ENCODE assay signal across 8 cellular contexts in the genomic region with DNA sequence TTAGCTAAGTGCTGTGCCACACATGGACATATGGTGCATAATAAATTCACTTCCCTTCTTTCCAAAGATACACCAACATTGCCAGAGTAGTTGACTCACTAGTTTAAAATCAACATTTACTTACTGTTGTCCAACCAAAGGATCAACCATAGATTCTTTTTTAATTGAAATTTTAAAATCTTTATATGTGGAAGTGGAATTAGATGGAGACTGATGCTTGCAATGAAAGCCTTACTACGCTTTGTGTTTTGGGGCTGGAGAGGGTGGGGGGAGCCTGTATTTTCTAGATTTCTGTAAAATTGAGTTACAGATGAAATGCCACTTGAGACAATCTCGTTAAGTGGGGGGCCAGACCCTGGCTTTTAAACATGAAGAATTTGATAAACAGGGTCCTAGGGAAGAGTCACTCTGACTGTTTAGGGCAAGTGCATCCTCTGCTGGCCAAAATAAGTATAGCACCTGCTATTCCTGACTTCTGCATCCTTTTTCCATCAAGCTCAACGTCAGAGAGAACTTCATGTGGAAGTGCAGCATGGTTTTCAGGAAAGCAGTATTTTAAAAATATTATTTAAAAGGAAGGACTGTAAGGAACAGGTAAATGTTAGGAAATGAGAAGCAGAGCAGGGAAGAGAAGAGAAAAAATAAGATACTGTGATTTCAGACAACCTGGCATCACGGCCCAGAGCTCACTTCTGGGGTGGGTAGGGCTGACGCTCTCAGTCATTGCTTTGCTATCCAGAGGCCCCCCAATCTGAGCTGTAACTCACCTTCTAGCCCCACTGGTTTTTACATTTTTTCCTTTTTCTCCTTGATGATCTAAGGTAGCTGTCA.
DNase-seq lines count a peak whose midpoint lies in the region; ATAC-seq lines count a peak whose summit lies in the region.

No MANE protein-coding gene starts in this region.

- no peak overlapping the region for H4K91ac ChIP-seq in neuronal stem cell (ENCODE audit: low read depth, low read length, poor library complexity)

- H4K8ac ChIP-seq in neuronal stem cell (ENCODE audit: low read depth, low read length), result no peak overlapping the region

- H3K27me3 ChIP-seq in CD4-positive, CD25-positive, alpha-beta regulatory T cell (ENCODE audit: control insufficient read depth, insufficient read depth, low read length), result no peaks in the 10 kb centered on the region
- H3K27me3 ChIP-seq in HAP-1 (ENCODE audit: low read depth), result no peaks in the 10 kb centered on the region
- no peaks in the 10 kb centered on the region for H3K27me3 ChIP-seq in neuronal stem cell (ENCODE audit: control insufficient read depth in 3 of 3, insufficient read depth in 3 of 3, low read depth in 1 of 3, low read length in 3 of 3)
- H3K27me3 ChIP-seq in aorta (ENCODE audit: control insufficient read depth in 1 of 2, insufficient read depth in 2 of 2, low read length in 1 of 2), result no peaks in the 10 kb centered on the region

- DNase-seq in CD4-positive, CD25-positive, alpha-beta regulatory T cell, result peak in 2 of 3 donors; percentile 34 to 60
- DNase-seq in HAP-1 (ENCODE audit: low spot score in 2 of 2) (peak; percentile 62 to 83), NCI-H69 (lab: John Stamatoyannopoulos, UW) (peak; percentile 58), fibroblast of peridontal ligament (ENCODE audit: extremely low read depth) (peak; percentile 86), neuronal stem cell (ENCODE audit: low spot score) (peak; percentile 68), aorta (no peak)
- peak; percentile 56 for DNase-seq in activated CD8-positive, alpha-beta memory T cell treated with anti-CD3 and anti-CD28 coated beads, Interleukin-2, amount 10 ng/mL, durations not matched to agents 7 days and 5 days

- no peak overlapping the region for H2AK5ac ChIP-seq in neuronal stem cell (ENCODE audit: low read depth, low read length)

- H3K4ac ChIP-seq in neuronal stem cell (ENCODE audit: low read length), result no peak overlapping the region

- H2BK15ac ChIP-seq in neuronal stem cell (ENCODE audit: low read length), result no peak overlapping the region

- no CpG with 5 or more reads among the region's 5 CpGs for whole genome bisulfite sequencing in neuronal stem cell (ENCODE audit: extremely low coverage in 2 of 2, insufficient read length in 2 of 2, insufficient replicate concordance in 1 of 2), 2 donors
- WGBS in aorta, 2 donors, result 53 to 55% methylated on average over 5 of the region's 5 CpGs

- no peak overlapping the region for H3K4me2 ChIP-seq in neuronal stem cell (ENCODE audit: insufficient read depth, low read length, poor library complexity, severe bottlenecking)

- H3K36me3 ChIP-seq in CD4-positive, CD25-positive, alpha-beta regulatory T cell (ENCODE audit: control insufficient read depth, insufficient read depth, low read length), result no peaks in the 10 kb centered on the region
- no peaks in the 10 kb centered on the region for H3K36me3 ChIP-seq in HAP-1 (replicated peaks)
- H3K36me3 ChIP-seq in neuronal stem cell (replicated peaks in 1 of 2; ENCODE audit: control insufficient read depth in 2 of 2, insufficient read depth in 2 of 2, low read length in 2 of 2), result peaks cover 28 to 63% of the 10 kb centered on the region in 2 donors
- no peaks in the 10 kb centered on the region for H3K36me3 ChIP-seq in aorta (ENCODE audit: control insufficient read depth in 1 of 2, insufficient read depth in 2 of 2, low read length in 1 of 2)

- H2BK5ac ChIP-seq in neuronal stem cell (ENCODE audit: low read length), result no peak overlapping the region

- H2BK120ac ChIP-seq in neuronal stem cell (ENCODE audit: low read depth, low read length), result no peak overlapping the region

- H3K14ac ChIP-seq in neuronal stem cell (ENCODE audit: low read length), result no peak overlapping the region

- no peaks in the 10 kb centered on the region for H3K4me1 Mint-ChIP-seq in CD4-positive, CD25-positive, alpha-beta regulatory T cell
- H3K4me1 Mint-ChIP-seq in activated CD8-positive, alpha-beta memory T cell treated with anti-CD3 and anti-CD28 coated beads, Interleukin-2, amount 10 ng/mL, durations not matched to agents 7 days and 5 days, result no peaks in the 10 kb centered on the region

- H3K4me3 ChIP-seq in CD4-positive, CD25-positive, alpha-beta regulatory T cell (ENCODE audit: low read depth, low read length), result no peak overlapping the region
- H3K4me3 ChIP-seq in HAP-1 (no peak overlapping the region), neuronal stem cell (ENCODE audit: low read length in 2 of 2) (no peak overlapping the region), aorta (ENCODE audit: low read length in 2 of 2) (no peak overlapping the region)

- H3K79me1 ChIP-seq in neuronal stem cell (ENCODE audit: low read depth, low read length), result no peaks in the 10 kb centered on the region

- H3K4me3 Mint-ChIP-seq in CD4-positive, CD25-positive, alpha-beta regulatory T cell, result no peak overlapping the region
- no peak overlapping the region for H3K4me3 Mint-ChIP-seq in activated CD8-positive, alpha-beta memory T cell treated with anti-CD3 and anti-CD28 coated beads, Interleukin-2, amount 10 ng/mL, durations not matched to agents 7 days and 5 days

- no peaks in the 10 kb centered on the region for H3K9me3 ChIP-seq in CD4-positive, CD25-positive, alpha-beta regulatory T cell (ENCODE audit: control insufficient read depth in 2 of 2, low read length in 2 of 2)
- no peaks in the 10 kb centered on the region for H3K9me3 ChIP-seq in HAP-1
- H3K9me3 ChIP-seq in neuronal stem cell (replicated peaks in 1 of 2; ENCODE audit: control insufficient read depth in 2 of 2, insufficient read depth in 1 of 2, low read depth in 1 of 2, low read length in 2 of 2), result no peaks in the 10 kb centered on the region
- no peaks in the 10 kb centered on the region for H3K9me3 ChIP-seq in aorta (ENCODE audit: control insufficient read depth, low read length)

- intact Hi-C loops in aorta (cut with DNase I), result loop anchor here (1.0 to 2.0 kb wide), 3 partner anchors 152 to 237 kb away; no protein-coding TSS in a partner anchor

- no peaks in the 10 kb centered on the region for H3K4me1 ChIP-seq in CD4-positive, CD25-positive, alpha-beta regulatory T cell (ENCODE audit: control insufficient read depth, insufficient read depth, low read length, poor library complexity, severe bottlenecking)
- H3K4me1 ChIP-seq in HAP-1 (peaks cover 10% of the 10 kb centered on the region), neuronal stem cell (ENCODE audit: control insufficient read depth in 2 of 2, insufficient read depth in 1 of 2, low read depth in 1 of 2, low read length in 2 of 2) (peaks cover 5 to 11% of the 10 kb centered on the region in 2 donors), aorta (ENCODE audit: control insufficient read depth in 1 of 2, insufficient read depth in 2 of 2, low read length in 2 of 2) (no peaks in the 10 kb centered on the region)

- H2AFZ ChIP-seq in neuronal stem cell (ENCODE audit: low read length), result no peak overlapping the region

- H3K23ac ChIP-seq in neuronal stem cell (ENCODE audit: low read depth, low read length, poor library complexity), result no peak overlapping the region

- in situ Hi-C loops in HAP-1 (cut with MboI; ENCODE audit: low sequenced_read_pairs), result loop anchor here (5.0 to 25.0 kb wide), 3 partner anchors 153 to 651 kb away; partner anchors contain the start of gene CCDC80

- no peak overlapping the region for H2BK12ac ChIP-seq in neuronal stem cell (ENCODE audit: low read length)

- H3K27me3 Mint-ChIP-seq in CD4-positive, CD25-positive, alpha-beta regulatory T cell, result no peaks in the 10 kb centered on the region
- no peaks in the 10 kb centered on the region for H3K27me3 Mint-ChIP-seq in activated CD8-positive, alpha-beta memory T cell treated with anti-CD3 and anti-CD28 coated beads, Interleukin-2, amount 10 ng/mL, durations not matched to agents 7 days and 5 days

- no peak overlapping the region for H3K9ac ChIP-seq in neuronal stem cell (ENCODE audit: low read depth, low read length, poor library complexity)

- H3K27ac Mint-ChIP-seq in CD4-positive, CD25-positive, alpha-beta regulatory T cell, result peak overlapping the region in 1 of 3 donors; percentile 27
- no peak overlapping the region for H3K27ac Mint-ChIP-seq in activated CD8-positive, alpha-beta memory T cell treated with anti-CD3 and anti-CD28 coated beads, Interleukin-2, amount 10 ng/mL, durations not matched to agents 7 days and 5 days

- H3K9me3 Mint-ChIP-seq in CD4-positive, CD25-positive, alpha-beta regulatory T cell, result no peaks in the 10 kb centered on the region
- no peaks in the 10 kb centered on the region for H3K9me3 Mint-ChIP-seq in activated CD8-positive, alpha-beta memory T cell treated with anti-CD3 and anti-CD28 coated beads, Interleukin-2, amount 10 ng/mL, durations not matched to agents 7 days and 5 days (ENCODE audit: low read depth)

- CTCF ChIA-PET in activated CD8-positive, alpha-beta memory T cell treated with anti-CD3 and anti-CD28 coated beads, Interleukin-2, amount 10 ng/mL, durations not matched to agents 7 days and 5 days (lab: Charles Lee), result interaction anchor here (0.6 to 4.2 kb wide), 28 partner anchors 11 to 706 kb away, joined by 3 to 22 read pairs (median 4); no protein-coding TSS in a partner anchor

- H3K27ac ChIP-seq in CD4-positive, CD25-positive, alpha-beta regulatory T cell (ENCODE audit: insufficient read depth, low read length, poor library complexity, severe bottlenecking), result no peak overlapping the region
- no peak overlapping the region for H3K27ac ChIP-seq in neuronal stem cell (replicated peaks; ENCODE audit: low read length)
- no peak overlapping the region for H3K27ac ChIP-seq in aorta (ENCODE audit: low read depth in 1 of 2, low read length in 2 of 2)

- no peak overlapping the region for H3K18ac ChIP-seq in neuronal stem cell (ENCODE audit: low read length)

- no peak for ATAC-seq in CD4-positive, CD25-positive, alpha-beta regulatory T cell (ENCODE audit: low read depth in 2 of 2)
- ATAC-seq in activated CD8-positive, alpha-beta memory T cell treated with anti-CD3 and anti-CD28 coated beads, Interleukin-2, amount 10 ng/mL, durations not matched to agents 7 days and 5 days, result no peak
- peak; percentile 79 for ATAC-seq in aorta (ENCODE audit: low FRiP score)
- no peak for ATAC-seq in GM18861 (IDR thresholded peaks at IDR 0.05; ENCODE audit: unreplicated experiment)

- H3K36me3 Mint-ChIP-seq in CD4-positive, CD25-positive, alpha-beta regulatory T cell, result no peaks in the 10 kb centered on the region
- H3K36me3 Mint-ChIP-seq in activated CD8-positive, alpha-beta memory T cell treated with anti-CD3 and anti-CD28 coated beads, Interleukin-2, amount 10 ng/mL, durations not matched to agents 7 days and 5 days, result no peaks in the 10 kb centered on the region

Comparison
In these comparisons a context has a peak if more than half of its experiments do, and no peak if none do; other contexts are left out.
1. DNase-seq: peak in CD4-positive, CD25-positive, alpha-beta regulatory T cell (2 of 3), HAP-1 (2 of 2), NCI-H69 (single experiment), activated CD8-positive, alpha-beta memory T cell treated with anti-CD3 and anti-CD28 coated beads, Interleukin-2, amount 10 ng/mL, durations not matched to agents 7 days and 5 days (single experiment), fibroblast of peridontal ligament (single experiment) and neuronal stem cell (single experiment); none in aorta (0 of 2).